ENCODE assay signal across 1 cellular context in the genomic region with DNA sequence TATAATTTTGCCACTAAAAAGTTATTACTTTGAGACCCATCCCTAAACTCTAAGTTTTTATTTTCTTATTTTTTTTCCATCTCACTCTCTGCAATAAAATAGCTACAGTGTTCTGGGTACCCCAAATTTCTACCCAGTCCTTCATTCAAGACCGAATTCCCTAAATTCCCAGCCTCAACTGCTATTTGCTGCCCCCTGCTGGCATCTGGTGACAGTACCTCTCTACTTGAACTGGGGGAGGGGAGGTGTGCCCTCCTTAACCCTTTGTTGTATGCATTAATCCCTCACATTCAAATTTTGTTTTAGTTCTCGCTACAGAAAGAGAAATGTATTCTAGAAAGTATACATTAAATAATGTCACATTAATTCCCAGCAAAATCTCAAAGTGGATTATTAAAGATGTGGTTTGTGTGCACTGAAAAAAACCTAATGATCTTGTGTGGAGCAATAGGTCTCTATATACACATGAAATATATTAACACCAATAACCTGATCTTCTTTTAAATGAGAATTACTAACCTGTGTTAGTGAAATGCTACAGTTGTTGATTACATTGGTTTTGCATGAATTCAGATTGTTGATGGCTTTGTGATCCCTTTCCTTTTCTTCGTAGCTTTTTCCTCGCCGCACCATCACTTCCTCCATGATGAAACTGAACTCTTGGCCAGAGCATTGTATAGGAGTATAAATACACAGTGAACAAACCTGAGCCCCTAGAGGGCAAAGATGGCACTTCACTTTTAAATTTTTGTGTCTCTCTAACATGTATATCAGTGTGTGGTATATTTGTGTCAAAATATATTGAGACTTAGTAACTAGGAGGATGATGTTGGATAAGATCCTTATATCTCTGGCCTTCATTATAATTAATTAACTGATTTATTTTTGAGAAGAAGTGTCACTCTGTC.
TF ChIP-seq lines count a peak whose summit lies in the region.

No MANE protein-coding gene starts in this region.

TF ChIP-seq in K562, 482 proteins besides CTCF, POLR2A, EP300 and RAD21 (continued from another document):
- no peak for TF ChIP-seq ZNF280A (IDR thresholded peaks at IDR 0.05; ENCODE audit: low read depth, partially characterized antibody)
- TF ChIP-seq, protein P1, sequence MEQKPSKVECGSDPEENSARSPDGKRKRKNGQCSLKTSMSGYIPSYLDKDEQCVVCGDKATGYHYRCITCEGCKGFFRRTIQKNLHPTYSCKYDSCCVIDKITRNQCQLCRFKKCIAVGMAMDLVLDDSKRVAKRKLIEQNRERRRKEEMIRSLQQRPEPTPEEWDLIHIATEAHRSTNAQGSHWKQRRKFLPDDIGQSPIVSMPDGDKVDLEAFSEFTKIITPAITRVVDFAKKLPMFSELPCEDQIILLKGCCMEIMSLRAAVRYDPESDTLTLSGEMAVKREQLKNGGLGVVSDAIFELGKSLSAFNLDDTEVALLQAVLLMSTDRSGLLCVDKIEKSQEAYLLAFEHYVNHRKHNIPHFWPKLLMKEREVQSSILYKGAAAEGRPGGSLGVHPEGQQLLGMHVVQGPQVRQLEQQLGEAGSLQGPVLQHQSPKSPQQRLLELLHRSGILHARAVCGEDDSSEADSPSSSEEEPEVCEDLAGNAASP (IDR thresholded peaks at IDR 0.05), result no peak
- TF ChIP-seq TEAD4 (IDR thresholded peaks at IDR 0.05; ENCODE audit: low read length), result peak; percentile 20; the same call in 1 of the 2 replicates
- TF ChIP-seq TEAD4 (CRISPR knock-in tag; IDR thresholded peaks at IDR 0.05; ENCODE audit: borderline replicate concordance), result no peak
- no peak for TF ChIP-seq NFIX (CRISPR knock-in tag; IDR thresholded peaks at IDR 0.05; ENCODE audit: low read depth)
- TF ChIP-seq EZH2 (IDR thresholded peaks at IDR 0.05; ENCODE audit: borderline replicate concordance, low read depth, low read length), result no peak
- no peak for TF ChIP-seq RBM15 (IDR thresholded peaks at IDR 0.05; ENCODE audit: insufficient read depth, low read length)
- no peak for TF ChIP-seq PRMT5 (CRISPR knock-in tag; IDR thresholded peaks at IDR 0.05)
- TF ChIP-seq POLR2AphosphoS5 (IDR thresholded peaks at IDR 0.05; ENCODE audit: control insufficient read depth, insufficient read depth, low read depth, low read length), result no peak
- TF ChIP-seq FOXP4 (CRISPR knock-in tag; IDR thresholded peaks at IDR 0.05; ENCODE audit: borderline replicate concordance), result no peak
